Comparison of ENCODE assay signal across 9 cellular contexts in the genomic region with DNA sequence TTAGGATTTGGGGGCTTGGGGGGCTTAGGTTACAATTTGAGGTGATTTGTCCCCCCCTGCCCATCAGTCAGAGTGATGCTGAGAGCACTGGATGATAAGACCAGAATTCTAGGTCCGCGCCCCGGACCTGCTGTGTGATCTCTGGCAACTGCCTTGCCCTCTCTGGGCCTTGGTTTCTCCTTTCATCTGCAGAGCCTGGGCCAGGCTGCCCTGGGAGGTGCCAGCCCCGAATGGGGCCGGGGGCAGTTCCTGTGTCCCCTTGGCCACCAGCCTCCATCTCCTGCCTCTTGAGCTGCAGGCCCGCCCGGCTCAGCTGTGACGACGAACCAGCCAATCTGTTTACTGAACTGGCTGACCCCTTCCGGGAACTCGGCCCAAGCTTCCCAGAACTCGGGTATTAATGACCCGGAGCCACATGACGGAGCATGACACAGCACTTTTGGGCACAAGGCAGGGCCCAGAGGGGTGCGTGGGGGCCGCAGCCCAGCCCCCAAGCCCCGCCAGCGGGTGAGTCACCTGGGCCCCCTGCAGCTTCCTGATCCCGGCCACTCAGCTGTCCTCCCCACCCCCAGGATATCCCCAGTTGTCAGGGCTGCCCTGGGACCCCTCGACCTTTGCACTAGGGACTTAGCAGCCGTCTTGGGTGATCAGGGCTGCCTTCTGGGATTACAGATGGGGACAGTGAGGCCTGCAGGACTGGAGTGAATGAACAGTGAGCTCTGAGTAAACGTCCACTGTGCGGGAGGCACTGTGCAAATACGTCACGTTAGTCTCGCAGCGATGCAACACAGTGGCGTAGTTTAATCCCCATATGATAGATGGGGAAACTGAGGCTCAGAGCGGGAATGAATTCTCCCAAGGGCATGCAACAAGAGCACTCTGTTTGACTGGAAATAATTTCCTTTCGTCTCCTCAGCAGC.
DNase-seq lines count a peak whose midpoint lies in the region; ATAC-seq and TF ChIP-seq lines count a peak whose summit lies in the region.
"Had no signal": no experiment of that assay in that cellular context is flagged by ENCODE, and none has a peak within 500 bp of the region (broad histone marks: within the 10 kb centered on the region; RNA-seq: fewer than 3 reads in every experiment).

No MANE protein-coding gene starts in this region.

- no peak overlapping the region for H3K9ac ChIP-seq in MM.1S (ENCODE audit: low read length)
- H3K9ac ChIP-seq: KMS-11 had no signal

- H3K36me3 Mint-ChIP-seq in T-helper 2 cell treated with Interferon-gamma antibody and Interleukin-4, amounts not matched to agents 5 μg/mL and 100 μg/mL, for 36 hours (ENCODE audit: low read depth) = no peaks in the 10 kb centered on the region

- peaks cover 10% of the 10 kb centered on the region for H3K4me1 Mint-ChIP-seq in T-helper 2 cell treated with Interferon-gamma antibody and Interleukin-4, amounts not matched to agents 5 μg/mL and 100 μg/mL, for 36 hours (ENCODE audit: low read depth)

- no peak overlapping the region for H2AFZ ChIP-seq in MM.1S (ENCODE audit: low read length)

- H3K27me3 ChIP-seq in MM.1S (replicated peaks; ENCODE audit: insufficient read depth, low read length) = peaks cover 94% of the 10 kb centered on the region

- H3K79me2 ChIP-seq in MM.1S (ENCODE audit: low read length) = no peaks in the 10 kb centered on the region

- no peaks in the 10 kb centered on the region for H3K27me3 Mint-ChIP-seq in T-helper 2 cell treated with Interferon-gamma antibody and Interleukin-4, amounts not matched to agents 5 μg/mL and 100 μg/mL, for 36 hours (ENCODE audit: low read depth)

- H4K20me1 ChIP-seq in MM.1S (ENCODE audit: insufficient read depth, low read length) = no peaks in the 10 kb centered on the region

- H3K4me3 Mint-ChIP-seq in T-helper 2 cell treated with Interferon-gamma antibody and Interleukin-4, amounts not matched to agents 5 μg/mL and 100 μg/mL, for 36 hours = no peak overlapping the region

- no peaks in the 10 kb centered on the region for H3K36me3 ChIP-seq in MM.1S (replicated peaks; ENCODE audit: insufficient read depth, low read length)

- no peaks in the 10 kb centered on the region for H3K9me3 Mint-ChIP-seq in T-helper 2 cell treated with Interferon-gamma antibody and Interleukin-4, amounts not matched to agents 5 μg/mL and 100 μg/mL, for 36 hours

- peak; percentile 97 for DNase-seq in ELR (ENCODE audit: low read depth)
- DNase-seq in NOMO-1 (lab: John Stamatoyannopoulos, UW; ENCODE audit: unreplicated experiment in 2 of 2) = peak; percentile 34 to 57
- DNase-seq in caudate nucleus (lab: John Stamatoyannopoulos, UW) = peak in 46 of 61 donors; percentile 16 to 85 (median 49)
- peak; percentile 98 for DNase-seq in left lobe of liver (ENCODE audit: low spot score)
- DNase-seq in stimulated activated CD4-positive, alpha-beta T cell treated with anti-CD3 and anti-CD28 coated beads, Interleukin-4, amount 100 ng/mL, for 4 hours = peak; percentile 24 to 32
- DNase-seq in T-helper 2 cell treated with Interferon-gamma antibody and Interleukin-4, amounts not matched to agents 5 μg/mL and 100 μg/mL, for 36 hours (ENCODE audit: low spot score) = no peak
- no peak for DNase-seq in MM.1S

- ATAC-seq in left lobe of liver (peak; percentile 81), HG02870 (IDR thresholded peaks at IDR 0.05; ENCODE audit: unreplicated experiment) (no peak)

- H3K27ac Mint-ChIP-seq in T-helper 2 cell treated with Interferon-gamma antibody and Interleukin-4, amounts not matched to agents 5 μg/mL and 100 μg/mL, for 36 hours = no peak overlapping the region

- no peaks in the 10 kb centered on the region for H3F3A ChIP-seq in MM.1S (ENCODE audit: insufficient read depth, low read length)

- no peak overlapping the region for H3K4me3 ChIP-seq in MM.1S (ENCODE audit: low read length)

- no peaks in the 10 kb centered on the region for H3K9me3 ChIP-seq in MM.1S (replicated peaks; ENCODE audit: insufficient read depth, low read length)

- no peak for TF ChIP-seq CTCF in MM.1S (IDR thresholded peaks at IDR 0.05; ENCODE audit: low read length)

- H3K4me2 ChIP-seq in MM.1S (ENCODE audit: low read depth, low read length) = no peak overlapping the region
- H3K4me2 ChIP-seq: KMS-11 had no signal

- peak overlapping the region; percentile 77 for H3K27ac ChIP-seq in caudate nucleus (ENCODE audit: low read depth, low read length)
- no peak overlapping the region for H3K27ac ChIP-seq in MM.1S (ENCODE audit: low read length)
- H3K27ac ChIP-seq: KMS-11 had no signal

- no peaks in the 10 kb centered on the region for H3K9me2 ChIP-seq in MM.1S (replicated peaks; ENCODE audit: insufficient read depth, low read length)

- H3K4me1 ChIP-seq in MM.1S (ENCODE audit: low read length) = no peaks in the 10 kb centered on the region

Comparison
In these comparisons a context has a peak if more than half of its experiments do, and no peak if none do; other contexts are left out.
1. DNase-seq: peak in ELR (single experiment), NOMO-1 (2 of 2), caudate nucleus (46 of 61), left lobe of liver (single experiment) and stimulated activated CD4-positive, alpha-beta T cell treated with anti-CD3 and anti-CD28 coated beads, Interleukin-4, amount 100 ng/mL, for 4 hours (2 of 2); none in T-helper 2 cell treated with Interferon-gamma antibody and Interleukin-4, amounts not matched to agents 5 μg/mL and 100 μg/mL, for 36 hours (single experiment) and MM.1S (single experiment).